In genomic region chr17:38509772-38510423, GRCh38 we compare ENCODE assay signal across 8 cellular contexts.
DNase-seq lines count a peak whose midpoint lies in the region; ATAC-seq and TF ChIP-seq lines count a peak whose summit lies in the region.

No MANE protein-coding gene starts in this region.

- peaks cover 64% of the 10 kb centered on the region for H4K20me1 ChIP-seq in BLaER1
- no peaks in the 10 kb centered on the region for H4K20me1 ChIP-seq in PC-9 (ENCODE audit: insufficient read depth)

- peaks cover 11% of the 10 kb centered on the region; the same call in 1 of the 2 replicates for H3F3A ChIP-seq in PC-9 (ENCODE audit: insufficient read depth, low read depth)

- peaks cover 26 to 37% of the 10 kb centered on the region in 2 donors for H3K27me3 Mint-ChIP-seq in natural killer cell treated with Interleukin-12 subunit alpha and Interleukin-12 subunit beta and Interleukin-15 and Interleukin-18, amount 100 ng/mL, for 72 hours

- no peak for DNase-seq in RWPE1 (ENCODE audit: low spot score)
- no peak for DNase-seq in natural killer cell treated with Interleukin-12 subunit alpha and Interleukin-12 subunit beta and Interleukin-15 and Interleukin-18, amount 100 ng/mL, for 72 hours (ENCODE audit: low spot score)
- DNase-seq in NCI-H2171 treated with DMSO at 0.1 percent for 48 hours (lab: John Stamatoyannopoulos, UW) = no peak
- no peak for DNase-seq in PC-9
- no peak for DNase-seq in putamen (ENCODE audit: low spot score)

- H3K9me3 Mint-ChIP-seq in natural killer cell treated with Interleukin-12 subunit alpha and Interleukin-12 subunit beta and Interleukin-15 and Interleukin-18, amount 100 ng/mL, for 72 hours = no peaks in the 10 kb centered on the region

- no TSS peak for BruUV-seq in PC-9 (replicated peaks; lab: Mats Ljungman, UMichigan)

- peaks cover 45% of the 10 kb centered on the region for H3K27me3 ChIP-seq in BLaER1
- no peaks in the 10 kb centered on the region for H3K27me3 ChIP-seq in PC-9 (ENCODE audit: insufficient read depth, low read depth)

- peak overlapping the region; percentile 48 for H3K4me3 ChIP-seq in BLaER1
- H3K4me3 ChIP-seq in PC-9 = no peak overlapping the region

- H2AFZ ChIP-seq in PC-9 = no peak overlapping the region

- H3K4me2 ChIP-seq in BLaER1 (peak overlapping the region; percentile 61), PC-9 (no peak overlapping the region)

- peak overlapping the region in 1 of 2 donors; percentile 47 for H3K27ac Mint-ChIP-seq in natural killer cell treated with Interleukin-12 subunit alpha and Interleukin-12 subunit beta and Interleukin-15 and Interleukin-18, amount 100 ng/mL, for 72 hours

- H3K9me3 ChIP-seq in BLaER1 = no peaks in the 10 kb centered on the region
- H3K9me3 ChIP-seq in PC-9 (ENCODE audit: insufficient read depth, low read depth) = no peaks in the 10 kb centered on the region

- H3K9me2 ChIP-seq in PC-9 (ENCODE audit: insufficient read depth) = no peaks in the 10 kb centered on the region

- POLR2A ChIA-PET in RWPE1 (lab: Yijun Ruan, JAX; ENCODE audit: low non-redundant PET) = no interaction called here
- POLR2A ChIA-PET in PC-9 (lab: Charles Lee; ENCODE audit: unreplicated experiment) = no interaction called here

- CTCF ChIA-PET in RWPE1 (lab: Yijun Ruan, JAX) = interaction anchor here (0.6 to 2.6 kb wide), 11 partner anchors 12 to 1974 kb away, joined by 3 to 14 read pairs (median 4); no protein-coding TSS in a partner anchor
- CTCF ChIA-PET in PC-9 (lab: Charles Lee) = no interaction called here

- H3K79me2 ChIP-seq in PC-9 (ENCODE audit: low read depth) = no peaks in the 10 kb centered on the region

- peaks cover 10% of the 10 kb centered on the region for H3K4me1 ChIP-seq in BLaER1
- H3K4me1 ChIP-seq in PC-9 (replicated peaks; ENCODE audit: insufficient read depth) = no peaks in the 10 kb centered on the region

- H3K9ac ChIP-seq in BLaER1 = no peak overlapping the region

- H3K36me3 Mint-ChIP-seq in natural killer cell treated with Interleukin-12 subunit alpha and Interleukin-12 subunit beta and Interleukin-15 and Interleukin-18, amount 100 ng/mL, for 72 hours = no peaks in the 10 kb centered on the region

- intact Hi-C loops in PC-9 (cut with micrococcal nuclease; ENCODE audit: unreplicated experiment) = loop anchor here (5.0 kb wide), 1 partner anchor 157 kb away; no protein-coding TSS in a partner anchor

- H3K27ac ChIP-seq in BLaER1 = no peak overlapping the region
- peak overlapping the region; percentile 59 for H3K27ac ChIP-seq in RWPE1
- no peak overlapping the region for H3K27ac ChIP-seq in PC-9

- ATAC-seq in esophagus mucosa (peak; percentile 1), GM18861 (IDR thresholded peaks at IDR 0.05; ENCODE audit: unreplicated experiment) (no peak)
- ATAC-seq in natural killer cell treated with Interleukin-12 subunit alpha and Interleukin-12 subunit beta and Interleukin-15 and Interleukin-18, amount 100 ng/mL, for 72 hours = peak; percentile 34 to 35

- TF ChIP-seq CTCF in RWPE1 (conservative IDR thresholded peaks at IDR 0.05; ENCODE audit: low read depth) (no peak), PC-9 (conservative IDR thresholded peaks at IDR 0.05) (no peak)

- H3K36me3 ChIP-seq in BLaER1 = peaks cover 30% of the 10 kb centered on the region
- H3K36me3 ChIP-seq in PC-9 (ENCODE audit: low read depth) = no peaks in the 10 kb centered on the region

- peaks cover 7 to 11% of the 10 kb centered on the region in 2 donors for H3K4me1 Mint-ChIP-seq in natural killer cell treated with Interleukin-12 subunit alpha and Interleukin-12 subunit beta and Interleukin-15 and Interleukin-18, amount 100 ng/mL, for 72 hours (ENCODE audit: low read depth in 2 of 2)

- H3K4me3 Mint-ChIP-seq in natural killer cell treated with Interleukin-12 subunit alpha and Interleukin-12 subunit beta and Interleukin-15 and Interleukin-18, amount 100 ng/mL, for 72 hours = peak overlapping the region; percentile 81
